ENCODE assay signal across 6 cellular contexts in genomic region chr1:155126494-155127104, GRCh38. TPM values are rescaled to one million over a fixed set of nuclear protein-coding genes. Genes with fewer than 3 reads are reported as not detected.
A peak's percentile ranks its signal among the peaks of the same experiment; 100 is the strongest.
DNase-seq lines count a peak whose midpoint lies in the region; TF ChIP-seq lines count a peak whose summit lies in the region.

No MANE protein-coding gene starts in this region.

- no peak for TF ChIP-seq POLR2A in spleen (IDR thresholded peaks at IDR 0.05)
- TF ChIP-seq POLR2A in erythroblast (IDR thresholded peaks at IDR 0.05; ENCODE audit: low read length), result no peak

- no peak for TF ChIP-seq CTCF in spleen (IDR thresholded peaks at IDR 0.05 in 8 of 11, conservative IDR thresholded peaks at IDR 0.05 in 3 of 11)

- peaks cover 15 to 18% (median 16%) of the 10 kb centered on the region in 3 donors for H3K4me1 Mint-ChIP-seq in IgD-negative memory B cell

- no peaks in the 10 kb centered on the region for H3K9me3 ChIP-seq in spleen

- H3K27me3 ChIP-seq in spleen (replicated peaks in 1 of 7), result peaks cover 0 to 63% (median 39%) of the 10 kb centered on the region in 7 donors

- peak overlapping the region in 1 of 8 donors; percentile 70 for H3K27ac ChIP-seq in spleen

- peak overlapping the region in 1 of 3 donors; percentile 23 for H3K27ac Mint-ChIP-seq in IgD-negative memory B cell

- 4 to 14% (median 12%) methylated on average over 20 to 36 of the region's 36 CpGs for whole genome bisulfite sequencing in spleen, 5 donors

- DNase-seq in activated CD4-positive, alpha-beta T cell treated with anti-CD3 and anti-CD28 coated beads, Interleukin-2, amount 50 U/mL, for 48 hours, result peak; percentile 32 to 36
- DNase-seq in head of caudate nucleus, result peak; percentile 61 to 90 (median 80)
- no peak for DNase-seq in spleen
- no peak for DNase-seq in erythroblast (lab: John Stamatoyannopoulos, UW)
- DNase-seq in cerebellum (ENCODE audit: low spot score), result no peak

- peak overlapping the region in 7 of 8 donors; percentile 53 to 85 (median 63) for H3K4me3 ChIP-seq in spleen

- intact Hi-C loops in head of caudate nucleus (cut with DNase I) (loop anchor here (2.0 to 5.0 kb wide), 2 partner anchors 34 to 46 kb away; partner anchors contain the start of genes KRTCAP2 and TRIM46), spleen (cut with DNase I; ENCODE audit: low total_unique reads) (no loop called here)

- H3K4me1 ChIP-seq in spleen, result peaks cover 29 to 58% (median 40%) of the 10 kb centered on the region in 6 donors

- no peaks in the 10 kb centered on the region for H3K36me3 Mint-ChIP-seq in IgD-negative memory B cell

- H3K27me3 Mint-ChIP-seq in IgD-negative memory B cell, result peaks cover 37% of the 10 kb centered on the region

- H3K9me3 Mint-ChIP-seq in IgD-negative memory B cell, result no peaks in the 10 kb centered on the region

- peaks cover 0 to 5% (median 0%) of the 10 kb centered on the region in 6 donors for H3K36me3 ChIP-seq in spleen

- peak overlapping the region; percentile 33 to 94 (median 86) for H3K4me3 Mint-ChIP-seq in IgD-negative memory B cell

RNA-seq across cellular contexts. Expression of gene EFNA1, which starts 1.1 kb away (rescaled TPM):
- not detected for polyA plus RNA-seq in IgD-negative memory B cell
- 10 to 100 TPM in 5 of 7 donors, 1 to 10 TPM in 2; 8.0 to 19.4 (median 10.3) TPM for total RNA-seq in spleen
- polyA plus RNA-seq in spleen, result 1 to 10 TPM; 3.7 to 8.0 (median 7.8) TPM
- total RNA-seq in cerebellum, result 6.9 TPM

RNA-seq across cellular contexts. Expression of gene SLC50A1, which starts 9.1 kb away (rescaled TPM):
- polyA plus RNA-seq in IgD-negative memory B cell (72.9 TPM), spleen (10 to 100 TPM; 60.1 to 73.8 (median 72.5) TPM)
- total RNA-seq in spleen (10 to 100 TPM; 28.4 to 41.4 (median 38.2) TPM), cerebellum (4.6 TPM)

RNA-seq across cellular contexts. Expression of gene DPM3, which starts 13.7 kb away (rescaled TPM):
- polyA plus RNA-seq in IgD-negative memory B cell, result 83.9 TPM
- 10 to 100 TPM; 25.0 to 62.4 (median 49.9) TPM for total RNA-seq in spleen
- polyA plus RNA-seq in spleen, result 100 to 1,000 TPM; 205 to 262 (median 229) TPM
- 7.2 TPM for total RNA-seq in cerebellum

RNA-seq across cellular contexts. Expression of gene KRTCAP2, which starts 46.5 kb away (rescaled TPM):
- polyA plus RNA-seq in IgD-negative memory B cell, result 420 TPM
- 100 to 1,000 TPM; 113 to 154 (median 136) TPM for total RNA-seq in spleen
- polyA plus RNA-seq in spleen, result 100 to 1,000 TPM; 193 to 203 (median 200) TPM
- total RNA-seq in cerebellum, result 32.4 TPM

RNA-seq across cellular contexts. Expression of gene TRIM46, which starts 47.0 kb away (rescaled TPM):
- polyA plus RNA-seq in IgD-negative memory B cell (0.14 TPM), spleen (under 1 TPM; 0.35 to 0.77 (median 0.46) TPM)
- total RNA-seq in spleen (1 to 10 TPM in 6 of 7 donors, under 1 TPM in 1; 0.83 to 3.6 (median 1.6) TPM), cerebellum (16.7 TPM)

Comparison
In these comparisons a context has a peak if more than half of its experiments do, and no peak if none do; other contexts are left out.
1. DNase-seq: peak in activated CD4-positive, alpha-beta T cell treated with anti-CD3 and anti-CD28 coated beads, Interleukin-2, amount 50 U/mL, for 48 hours (2 of 2) and head of caudate nucleus (42 of 42); none in spleen (single experiment), erythroblast (0 of 2) and cerebellum (single experiment).